30 cellular contexts compared by ENCODE assay signal in genomic region chr5:35112300-35112699, GRCh38.
"Had no signal": no experiment of that assay in that cellular context is flagged by ENCODE, and none has a peak within 500 bp of the region (broad histone marks: within the 10 kb centered on the region; RNA-seq: fewer than 3 reads in every experiment).

No MANE protein-coding gene starts in this region.

- H3K36me3 ChIP-seq: neural progenitor cell, ovary, right lobe of liver, sigmoid colon, suprapubic skin, tibial artery, transverse colon, upper lobe of right lung, uterus had no signal

- H3K4me1 Mint-ChIP-seq: naive thymus-derived CD8-positive, alpha-beta T cell; neural progenitor cell; stimulated activated memory B cell treated with anti-CD40 and anti-IgM and Interleukin-4, amounts not matched to agents 10 μg/mL and 1 μg/mL and 100 μg/mL, for 72 hours; stimulated activated naive CD8-positive, alpha-beta T cell treated with anti-CD3 and anti-CD28 coated beads, Interleukin-15, amount 100 ng/mL, for 72 hours had no signal

- H3K9ac ChIP-seq: neural progenitor cell, parathyroid adenoma had no signal

- FAIRE-seq: small intestine had no signal

- H2AFZ ChIP-seq: neural progenitor cell, parathyroid adenoma had no signal

- H3K4me2 ChIP-seq: neural progenitor cell had no signal

- H3K36me3 Mint-ChIP-seq: naive thymus-derived CD8-positive, alpha-beta T cell; natural killer cell treated with Interleukin-12 subunit alpha and Interleukin-12 subunit beta and Interleukin-15 and Interleukin-18, amount 100 ng/mL, for 72 hours; neural progenitor cell; stimulated activated memory B cell treated with anti-CD40 and anti-IgM and Interleukin-4, amounts not matched to agents 10 μg/mL and 1 μg/mL and 100 μg/mL, for 72 hours; type B pancreatic cell had no signal

- H3K27ac ChIP-seq: neural progenitor cell, ovary, parathyroid adenoma, psoas muscle, right lobe of liver, sigmoid colon, suprapubic skin, testis, tibial artery, transverse colon, upper lobe of right lung, uterus had no signal

- H3K27me3 Mint-ChIP-seq: natural killer cell treated with Interleukin-12 subunit alpha and Interleukin-12 subunit beta and Interleukin-15 and Interleukin-18, amount 100 ng/mL, for 72 hours; progenitor cell of endocrine pancreas had no signal

- H3K27me3 ChIP-seq: neural progenitor cell, ovary, right lobe of liver, sigmoid colon, suprapubic skin, testis, tibial artery, transverse colon, upper lobe of right lung, uterus had no signal

- H3K27ac Mint-ChIP-seq: naive thymus-derived CD8-positive, alpha-beta T cell; natural killer cell treated with Interleukin-12 subunit alpha and Interleukin-12 subunit beta and Interleukin-15 and Interleukin-18, amount 100 ng/mL, for 72 hours; nephron progenitor cell; neural progenitor cell; progenitor cell of endocrine pancreas; stimulated activated memory B cell treated with anti-CD40 and anti-IgM and Interleukin-4, amounts not matched to agents 10 μg/mL and 1 μg/mL and 100 μg/mL, for 72 hours; stimulated activated naive CD8-positive, alpha-beta T cell treated with anti-CD3 and anti-CD28 coated beads, Interleukin-15, amount 100 ng/mL, for 72 hours; type B pancreatic cell had no signal

- DNase-seq: naive thymus-derived CD8-positive, alpha-beta T cell; nephron progenitor cell; occipital lobe; ovary; posterior cingulate gyrus; psoas muscle; right cardiac atrium; right lobe of liver; sigmoid colon; small intestine; stimulated activated CD4-positive, alpha-beta T cell treated with anti-CD3 and anti-CD28 coated beads, Interleukin-15, amount 100 ng/mL, for 24 hours; stimulated activated CD4-positive, alpha-beta T cell treated with anti-CD3 and anti-CD28 coated beads, Interleukin-2, amount 100 ng/mL, for 24 hours; stimulated activated CD4-positive, alpha-beta T cell treated with anti-CD3 and anti-CD28 coated beads, Interleukin-2, amount 100 ng/mL, for 48 hours; stimulated activated CD4-positive, alpha-beta T cell treated with anti-CD3 and anti-CD28 coated beads, Interleukin-4, amount 100 ng/mL, for 24 hours; stimulated activated naive CD4-positive, alpha-beta T cell; stimulated activated naive CD8-positive, alpha-beta T cell treated with anti-CD3 and anti-CD28 coated beads, Interleukin-15, amount 100 ng/mL, for 72 hours; stimulated activated naive CD8-positive, alpha-beta T cell treated with anti-CD3 and anti-CD28 coated beads, Interleukin-15, Interleukin-2, amounts not matched to agents 100 U/mL and 50 U/mL, for 24 hours; substantia nigra; testis; tibial artery; transverse colon; upper lobe of right lung; uterus had no signal

- ATAC-seq: naive thymus-derived CD8-positive, alpha-beta T cell; natural killer cell treated with Interleukin-12 subunit alpha and Interleukin-12 subunit beta and Interleukin-15 and Interleukin-18, amount 100 ng/mL, for 72 hours; psoas muscle; right cardiac atrium; right lobe of liver; stimulated activated memory B cell treated with anti-CD40 and anti-IgM and Interleukin-4, amounts not matched to agents 10 μg/mL and 1 μg/mL and 100 μg/mL, for 72 hours; stimulated activated naive CD8-positive, alpha-beta T cell treated with anti-CD3 and anti-CD28 coated beads, Interleukin-15, amount 100 ng/mL, for 72 hours; stimulated activated naive CD8-positive, alpha-beta T cell treated with anti-CD3 and anti-CD28 coated beads, Interleukin-15, Interleukin-2, amounts not matched to agents 100 U/mL and 50 U/mL, for 24 hours; upper lobe of right lung had no signal

- H3K4me3 Mint-ChIP-seq: naive thymus-derived CD8-positive, alpha-beta T cell; natural killer cell treated with Interleukin-12 subunit alpha and Interleukin-12 subunit beta and Interleukin-15 and Interleukin-18, amount 100 ng/mL, for 72 hours; nephron progenitor cell; neural progenitor cell; stimulated activated memory B cell treated with anti-CD40 and anti-IgM and Interleukin-4, amounts not matched to agents 10 μg/mL and 1 μg/mL and 100 μg/mL, for 72 hours; stimulated activated naive CD8-positive, alpha-beta T cell treated with anti-CD3 and anti-CD28 coated beads, Interleukin-15, amount 100 ng/mL, for 72 hours; type B pancreatic cell had no signal

- H3K9me3 ChIP-seq: ovary, right lobe of liver, sigmoid colon, suprapubic skin, testis, tibial artery, transverse colon, upper lobe of right lung, uterus had no signal

- H3K4me3 ChIP-seq: neural progenitor cell, ovary, psoas muscle, right lobe of liver, sigmoid colon, suprapubic skin, testis, tibial artery, transverse colon, upper lobe of right lung, uterus had no signal

- H3K9me3 Mint-ChIP-seq: natural killer cell treated with Interleukin-12 subunit alpha and Interleukin-12 subunit beta and Interleukin-15 and Interleukin-18, amount 100 ng/mL, for 72 hours; type B pancreatic cell had no signal

- H3K4me1 ChIP-seq: neural progenitor cell, psoas muscle, sigmoid colon, suprapubic skin, testis, tibial artery, upper lobe of right lung, uterus had no signal
